2 cellular contexts compared by ENCODE assay signal in the genomic region with DNA sequence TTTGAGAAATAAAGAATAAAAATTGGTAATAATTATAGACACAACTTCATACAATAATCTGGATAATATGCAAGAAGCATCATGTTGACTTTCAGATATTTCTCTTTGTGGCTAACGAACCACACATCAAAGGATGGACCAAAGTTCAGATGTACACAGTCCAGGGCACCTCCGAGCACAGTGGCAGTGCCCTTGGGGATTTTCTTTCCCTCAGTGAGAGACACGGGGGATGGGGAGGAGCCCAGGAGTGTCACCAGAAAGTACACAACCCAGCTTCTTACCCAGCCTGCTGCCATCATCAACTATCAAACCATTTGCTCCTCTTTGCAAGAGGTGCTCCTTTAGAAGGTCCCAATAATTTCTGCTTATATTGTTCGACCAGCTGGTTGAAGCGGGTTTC.
TF ChIP-seq lines count a peak whose summit lies in the region.

No MANE protein-coding gene starts in this region.

TF ChIP-seq in K562, 482 proteins besides CTCF, POLR2A, EP300 and RAD21:
- TF ChIP-seq EHMT2 (IDR thresholded peaks at IDR 0.05) = no peak
TF ChIP-seq in K562: peak in this region for 0.

TF ChIP-seq in HepG2, 621 proteins besides CTCF, POLR2A, EP300 and RAD21 (continues in another document):
- TF ChIP-seq PAF1 (CRISPR knock-in tag; IDR thresholded peaks at IDR 0.05) (no peak), FLYWCH1 (CRISPR knock-in tag; IDR thresholded peaks at IDR 0.05) (no peak), SRSF4 (IDR thresholded peaks at IDR 0.05; ENCODE audit: low read depth, low read length, poor library complexity, severe bottlenecking) (no peak), ZNF644 (CRISPR knock-in tag; IDR thresholded peaks at IDR 0.05; ENCODE audit: low read depth) (peak; percentile 72), ZNF773 (CRISPR knock-in tag; IDR thresholded peaks at IDR 0.05; ENCODE audit: borderline replicate concordance) (no peak), ZNF331 (CRISPR knock-in tag; IDR thresholded peaks at IDR 0.05) (peak; percentile 39; the same call in 1 of the 2 replicates), RBFOX2 (IDR thresholded peaks at IDR 0.05; ENCODE audit: low read depth, low read length) (no peak), HDAC1 (CRISPR knock-in tag; IDR thresholded peaks at IDR 0.05) (peak; percentile 77), NR2C2 (CRISPR knock-in tag; IDR thresholded peaks at IDR 0.05; ENCODE audit: borderline replicate concordance) (peak; percentile 47; the same call in 1 of the 2 replicates), ZNF207 (IDR thresholded peaks at IDR 0.05; ENCODE audit: borderline replicate concordance) (no peak), MYNN (CRISPR knock-in tag; IDR thresholded peaks at IDR 0.05; ENCODE audit: low read depth) (no peak), SIX1 (CRISPR knock-in tag; IDR thresholded peaks at IDR 0.05; ENCODE audit: borderline replicate concordance) (0 out of 2 replicates have a peak, but pooled peaks have one; percentile 33), ZC3H13 (CRISPR knock-in tag; IDR thresholded peaks at IDR 0.05) (no peak), TEAD2 (CRISPR knock-in tag; IDR thresholded peaks at IDR 0.05) (no peak), SNAI1 (CRISPR knock-in tag; IDR thresholded peaks at IDR 0.05; ENCODE audit: borderline replicate concordance) (no peak), STAG1 (CRISPR knock-in tag; IDR thresholded peaks at IDR 0.05) (no peak), NCOR1 (IDR thresholded peaks at IDR 0.05; ENCODE audit: borderline replicate concordance, low read length) (peak; percentile 82), JDP2 (CRISPR knock-in tag; IDR thresholded peaks at IDR 0.05; ENCODE audit: borderline replicate concordance) (no peak), SKI (IDR thresholded peaks at IDR 0.05; ENCODE audit: partially characterized antibody) (no peak), ZNF382 (CRISPR knock-in tag; IDR thresholded peaks at IDR 0.05; ENCODE audit: borderline replicate concordance) (no peak), FOXK2 (IDR thresholded peaks at IDR 0.05) (0 out of 2 replicates have a peak, but pooled peaks have one; percentile 50), BRD4 (CRISPR knock-in tag; IDR thresholded peaks at IDR 0.05) (no peak), ZNF44 (CRISPR knock-in tag; IDR thresholded peaks at IDR 0.05) (no peak), ZC3H4 (CRISPR knock-in tag; IDR thresholded peaks at IDR 0.05; ENCODE audit: borderline replicate concordance) (no peak), WIZ (CRISPR knock-in tag; IDR thresholded peaks at IDR 0.05) (no peak), ESRRA (CRISPR knock-in tag; IDR thresholded peaks at IDR 0.05; ENCODE audit: low read depth) (peak; percentile 92), CCDC6 (CRISPR knock-in tag; IDR thresholded peaks at IDR 0.05) (no peak), ZNF460 (CRISPR knock-in tag; IDR thresholded peaks at IDR 0.05; ENCODE audit: borderline replicate concordance) (no peak), ZNF768 (CRISPR knock-in tag; IDR thresholded peaks at IDR 0.05) (no peak), HNF4G (IDR thresholded peaks at IDR 0.05; ENCODE audit: borderline replicate concordance, low read depth, low read length) (peak; percentile 71), HNF4G (CRISPR knock-in tag; IDR thresholded peaks at IDR 0.05; ENCODE audit: borderline replicate concordance, low read depth) (peak; percentile 80; the same call in 1 of the 2 replicates), YY1 (IDR thresholded peaks at IDR 0.05; ENCODE audit: insufficient read depth, insufficient replicate concordance, low read depth, low read length) (no peak), CREB1 (IDR thresholded peaks at IDR 0.05) (no peak), CREB1 (CRISPR knock-in tag; IDR thresholded peaks at IDR 0.05) (peak; percentile 44; the same call in 1 of the 2 replicates), POGZ (CRISPR knock-in tag; IDR thresholded peaks at IDR 0.05) (peak; percentile 47; the same call in 1 of the 2 replicates), RARG (CRISPR knock-in tag; IDR thresholded peaks at IDR 0.05; ENCODE audit: low read depth) (no peak), HNRNPH1 (optimal IDR thresholded peaks at IDR 0.05; ENCODE audit: low read depth, low read length) (no peak), ARNT (IDR thresholded peaks at IDR 0.05) (no peak), NR2F1 (CRISPR knock-in tag; IDR thresholded peaks at IDR 0.05) (peak in 1 of 2 experiments; percentile 46; a peak in 1 of 4 replicates), ZNF367 (CRISPR knock-in tag; IDR thresholded peaks at IDR 0.05; ENCODE audit: borderline replicate concordance) (no peak), ZNF432 (CRISPR knock-in tag; IDR thresholded peaks at IDR 0.05; ENCODE audit: borderline replicate concordance) (no peak), PRPF4 (IDR thresholded peaks at IDR 0.05; ENCODE audit: low read depth, low read length, poor library complexity, severe bottlenecking) (no peak), GATAD2A (CRISPR knock-in tag; IDR thresholded peaks at IDR 0.05) (peak; percentile 95)
- TF ChIP-seq, protein P1, sequence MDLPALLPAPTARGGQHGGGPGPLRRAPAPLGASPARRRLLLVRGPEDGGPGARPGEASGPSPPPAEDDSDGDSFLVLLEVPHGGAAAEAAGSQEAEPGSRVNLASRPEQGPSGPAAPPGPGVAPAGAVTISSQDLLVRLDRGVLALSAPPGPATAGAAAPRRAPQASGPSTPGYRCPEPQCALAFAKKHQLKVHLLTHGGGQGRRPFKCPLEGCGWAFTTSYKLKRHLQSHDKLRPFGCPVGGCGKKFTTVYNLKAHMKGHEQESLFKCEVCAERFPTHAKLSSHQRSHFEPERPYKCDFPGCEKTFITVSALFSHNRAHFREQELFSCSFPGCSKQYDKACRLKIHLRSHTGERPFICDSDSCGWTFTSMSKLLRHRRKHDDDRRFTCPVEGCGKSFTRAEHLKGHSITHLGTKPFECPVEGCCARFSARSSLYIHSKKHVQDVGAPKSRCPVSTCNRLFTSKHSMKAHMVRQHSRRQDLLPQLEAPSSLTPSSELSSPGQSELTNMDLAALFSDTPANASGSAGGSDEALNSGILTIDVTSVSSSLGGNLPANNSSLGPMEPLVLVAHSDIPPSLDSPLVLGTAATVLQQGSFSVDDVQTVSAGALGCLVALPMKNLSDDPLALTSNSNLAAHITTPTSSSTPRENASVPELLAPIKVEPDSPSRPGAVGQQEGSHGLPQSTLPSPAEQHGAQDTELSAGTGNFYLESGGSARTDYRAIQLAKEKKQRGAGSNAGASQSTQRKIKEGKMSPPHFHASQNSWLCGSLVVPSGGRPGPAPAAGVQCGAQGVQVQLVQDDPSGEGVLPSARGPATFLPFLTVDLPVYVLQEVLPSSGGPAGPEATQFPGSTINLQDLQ (CRISPR knock-in tag; IDR thresholded peaks at IDR 0.05) = no peak
- TF ChIP-seq, protein P2, sequence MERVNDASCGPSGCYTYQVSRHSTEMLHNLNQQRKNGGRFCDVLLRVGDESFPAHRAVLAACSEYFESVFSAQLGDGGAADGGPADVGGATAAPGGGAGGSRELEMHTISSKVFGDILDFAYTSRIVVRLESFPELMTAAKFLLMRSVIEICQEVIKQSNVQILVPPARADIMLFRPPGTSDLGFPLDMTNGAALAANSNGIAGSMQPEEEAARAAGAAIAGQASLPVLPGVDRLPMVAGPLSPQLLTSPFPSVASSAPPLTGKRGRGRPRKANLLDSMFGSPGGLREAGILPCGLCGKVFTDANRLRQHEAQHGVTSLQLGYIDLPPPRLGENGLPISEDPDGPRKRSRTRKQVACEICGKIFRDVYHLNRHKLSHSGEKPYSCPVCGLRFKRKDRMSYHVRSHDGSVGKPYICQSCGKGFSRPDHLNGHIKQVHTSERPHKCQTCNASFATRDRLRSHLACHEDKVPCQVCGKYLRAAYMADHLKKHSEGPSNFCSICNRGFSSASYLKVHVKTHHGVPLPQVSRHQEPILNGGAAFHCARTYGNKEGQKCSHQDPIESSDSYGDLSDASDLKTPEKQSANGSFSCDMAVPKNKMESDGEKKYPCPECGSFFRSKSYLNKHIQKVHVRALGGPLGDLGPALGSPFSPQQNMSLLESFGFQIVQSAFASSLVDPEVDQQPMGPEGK (CRISPR knock-in tag; IDR thresholded peaks at IDR 0.05) = no peak; the same call in 1 of the 2 replicates
- TF ChIP-seq, protein P3, sequence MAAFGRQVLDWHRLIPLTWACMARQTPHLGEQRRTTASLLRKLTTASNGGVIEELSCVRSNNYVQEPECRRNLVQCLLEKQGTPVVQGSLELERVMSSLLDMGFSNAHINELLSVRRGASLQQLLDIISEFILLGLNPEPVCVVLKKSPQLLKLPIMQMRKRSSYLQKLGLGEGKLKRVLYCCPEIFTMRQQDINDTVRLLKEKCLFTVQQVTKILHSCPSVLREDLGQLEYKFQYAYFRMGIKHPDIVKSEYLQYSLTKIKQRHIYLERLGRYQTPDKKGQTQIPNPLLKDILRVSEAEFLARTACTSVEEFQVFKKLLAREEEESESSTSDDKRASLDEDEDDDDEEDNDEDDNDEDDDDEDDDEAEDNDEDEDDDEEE (CRISPR knock-in tag; IDR thresholded peaks at IDR 0.05) = no peak
- TF ChIP-seq, protein P4, sequence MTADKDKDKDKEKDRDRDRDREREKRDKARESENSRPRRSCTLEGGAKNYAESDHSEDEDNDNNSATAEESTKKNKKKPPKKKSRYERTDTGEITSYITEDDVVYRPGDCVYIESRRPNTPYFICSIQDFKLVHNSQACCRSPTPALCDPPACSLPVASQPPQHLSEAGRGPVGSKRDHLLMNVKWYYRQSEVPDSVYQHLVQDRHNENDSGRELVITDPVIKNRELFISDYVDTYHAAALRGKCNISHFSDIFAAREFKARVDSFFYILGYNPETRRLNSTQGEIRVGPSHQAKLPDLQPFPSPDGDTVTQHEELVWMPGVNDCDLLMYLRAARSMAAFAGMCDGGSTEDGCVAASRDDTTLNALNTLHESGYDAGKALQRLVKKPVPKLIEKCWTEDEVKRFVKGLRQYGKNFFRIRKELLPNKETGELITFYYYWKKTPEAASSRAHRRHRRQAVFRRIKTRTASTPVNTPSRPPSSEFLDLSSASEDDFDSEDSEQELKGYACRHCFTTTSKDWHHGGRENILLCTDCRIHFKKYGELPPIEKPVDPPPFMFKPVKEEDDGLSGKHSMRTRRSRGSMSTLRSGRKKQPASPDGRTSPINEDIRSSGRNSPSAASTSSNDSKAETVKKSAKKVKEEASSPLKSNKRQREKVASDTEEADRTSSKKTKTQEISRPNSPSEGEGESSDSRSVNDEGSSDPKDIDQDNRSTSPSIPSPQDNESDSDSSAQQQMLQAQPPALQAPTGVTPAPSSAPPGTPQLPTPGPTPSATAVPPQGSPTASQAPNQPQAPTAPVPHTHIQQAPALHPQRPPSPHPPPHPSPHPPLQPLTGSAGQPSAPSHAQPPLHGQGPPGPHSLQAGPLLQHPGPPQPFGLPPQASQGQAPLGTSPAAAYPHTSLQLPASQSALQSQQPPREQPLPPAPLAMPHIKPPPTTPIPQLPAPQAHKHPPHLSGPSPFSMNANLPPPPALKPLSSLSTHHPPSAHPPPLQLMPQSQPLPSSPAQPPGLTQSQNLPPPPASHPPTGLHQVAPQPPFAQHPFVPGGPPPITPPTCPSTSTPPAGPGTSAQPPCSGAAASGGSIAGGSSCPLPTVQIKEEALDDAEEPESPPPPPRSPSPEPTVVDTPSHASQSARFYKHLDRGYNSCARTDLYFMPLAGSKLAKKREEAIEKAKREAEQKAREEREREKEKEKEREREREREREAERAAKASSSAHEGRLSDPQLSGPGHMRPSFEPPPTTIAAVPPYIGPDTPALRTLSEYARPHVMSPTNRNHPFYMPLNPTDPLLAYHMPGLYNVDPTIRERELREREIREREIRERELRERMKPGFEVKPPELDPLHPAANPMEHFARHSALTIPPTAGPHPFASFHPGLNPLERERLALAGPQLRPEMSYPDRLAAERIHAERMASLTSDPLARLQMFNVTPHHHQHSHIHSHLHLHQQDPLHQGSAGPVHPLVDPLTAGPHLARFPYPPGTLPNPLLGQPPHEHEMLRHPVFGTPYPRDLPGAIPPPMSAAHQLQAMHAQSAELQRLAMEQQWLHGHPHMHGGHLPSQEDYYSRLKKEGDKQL (CRISPR knock-in tag; IDR thresholded peaks at IDR 0.05; ENCODE audit: low read depth) = 0 out of 2 replicates have a peak, but pooled peaks have one; percentile 24
- TF ChIP-seq, protein P5, sequence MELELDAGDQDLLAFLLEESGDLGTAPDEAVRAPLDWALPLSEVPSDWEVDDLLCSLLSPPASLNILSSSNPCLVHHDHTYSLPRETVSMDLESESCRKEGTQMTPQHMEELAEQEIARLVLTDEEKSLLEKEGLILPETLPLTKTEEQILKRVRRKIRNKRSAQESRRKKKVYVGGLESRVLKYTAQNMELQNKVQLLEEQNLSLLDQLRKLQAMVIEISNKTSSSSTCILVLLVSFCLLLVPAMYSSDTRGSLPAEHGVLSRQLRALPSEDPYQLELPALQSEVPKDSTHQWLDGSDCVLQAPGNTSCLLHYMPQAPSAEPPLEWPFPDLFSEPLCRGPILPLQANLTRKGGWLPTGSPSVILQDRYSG (CRISPR knock-in tag; IDR thresholded peaks at IDR 0.05) = no peak
- TF ChIP-seq, protein P6, sequence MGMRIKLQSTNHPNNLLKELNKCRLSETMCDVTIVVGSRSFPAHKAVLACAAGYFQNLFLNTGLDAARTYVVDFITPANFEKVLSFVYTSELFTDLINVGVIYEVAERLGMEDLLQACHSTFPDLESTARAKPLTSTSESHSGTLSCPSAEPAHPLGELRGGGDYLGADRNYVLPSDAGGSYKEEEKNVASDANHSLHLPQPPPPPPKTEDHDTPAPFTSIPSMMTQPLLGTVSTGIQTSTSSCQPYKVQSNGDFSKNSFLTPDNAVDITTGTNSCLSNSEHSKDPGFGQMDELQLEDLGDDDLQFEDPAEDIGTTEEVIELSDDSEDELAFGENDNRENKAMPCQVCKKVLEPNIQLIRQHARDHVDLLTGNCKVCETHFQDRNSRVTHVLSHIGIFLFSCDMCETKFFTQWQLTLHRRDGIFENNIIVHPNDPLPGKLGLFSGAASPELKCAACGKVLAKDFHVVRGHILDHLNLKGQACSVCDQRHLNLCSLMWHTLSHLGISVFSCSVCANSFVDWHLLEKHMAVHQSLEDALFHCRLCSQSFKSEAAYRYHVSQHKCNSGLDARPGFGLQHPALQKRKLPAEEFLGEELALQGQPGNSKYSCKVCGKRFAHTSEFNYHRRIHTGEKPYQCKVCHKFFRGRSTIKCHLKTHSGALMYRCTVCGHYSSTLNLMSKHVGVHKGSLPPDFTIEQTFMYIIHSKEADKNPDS (CRISPR knock-in tag; IDR thresholded peaks at IDR 0.05) = no peak
- TF ChIP-seq, protein P7, sequence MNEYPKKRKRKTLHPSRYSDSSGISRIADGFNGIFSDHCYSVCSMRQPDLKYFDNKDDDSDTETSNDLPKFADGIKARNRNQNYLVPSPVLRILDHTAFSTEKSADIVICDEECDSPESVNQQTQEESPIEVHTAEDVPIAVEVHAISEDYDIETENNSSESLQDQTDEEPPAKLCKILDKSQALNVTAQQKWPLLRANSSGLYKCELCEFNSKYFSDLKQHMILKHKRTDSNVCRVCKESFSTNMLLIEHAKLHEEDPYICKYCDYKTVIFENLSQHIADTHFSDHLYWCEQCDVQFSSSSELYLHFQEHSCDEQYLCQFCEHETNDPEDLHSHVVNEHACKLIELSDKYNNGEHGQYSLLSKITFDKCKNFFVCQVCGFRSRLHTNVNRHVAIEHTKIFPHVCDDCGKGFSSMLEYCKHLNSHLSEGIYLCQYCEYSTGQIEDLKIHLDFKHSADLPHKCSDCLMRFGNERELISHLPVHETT (CRISPR knock-in tag; conservative IDR thresholded peaks at IDR 0.05) = no peak
- TF ChIP-seq, protein P8, sequence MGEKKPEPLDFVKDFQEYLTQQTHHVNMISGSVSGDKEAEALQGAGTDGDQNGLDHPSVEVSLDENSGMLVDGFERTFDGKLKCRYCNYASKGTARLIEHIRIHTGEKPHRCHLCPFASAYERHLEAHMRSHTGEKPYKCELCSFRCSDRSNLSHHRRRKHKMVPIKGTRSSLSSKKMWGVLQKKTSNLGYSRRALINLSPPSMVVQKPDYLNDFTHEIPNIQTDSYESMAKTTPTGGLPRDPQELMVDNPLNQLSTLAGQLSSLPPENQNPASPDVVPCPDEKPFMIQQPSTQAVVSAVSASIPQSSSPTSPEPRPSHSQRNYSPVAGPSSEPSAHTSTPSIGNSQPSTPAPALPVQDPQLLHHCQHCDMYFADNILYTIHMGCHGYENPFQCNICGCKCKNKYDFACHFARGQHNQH (CRISPR knock-in tag; IDR thresholded peaks at IDR 0.05) = peak; percentile 64; the same call in 1 of the 2 replicates
